13 cellular contexts compared by ENCODE assay signal in the genomic region with DNA sequence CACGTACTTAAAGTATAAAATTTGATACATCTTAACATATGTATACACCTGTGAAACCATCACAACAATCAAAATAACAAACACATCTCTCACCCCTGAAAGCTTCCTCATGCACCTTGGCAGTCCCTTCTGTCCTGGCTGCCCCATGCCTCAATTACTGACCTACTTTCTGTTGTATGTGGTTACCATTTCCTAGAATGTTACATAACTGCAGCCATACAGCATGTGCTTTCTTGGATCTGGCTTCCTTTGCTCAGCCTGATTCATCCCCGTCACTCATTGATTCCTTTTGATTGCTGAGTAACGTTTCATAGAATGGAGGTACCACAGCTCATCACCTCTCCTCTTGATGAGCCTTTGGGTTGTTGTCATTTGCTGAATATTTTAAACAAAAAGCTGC.
DNase-seq lines count a peak whose midpoint lies in the region; ATAC-seq and TF ChIP-seq lines count a peak whose summit lies in the region.
"Had no signal": no experiment of that assay in that cellular context is flagged by ENCODE, and none has a peak within 500 bp of the region (broad histone marks: within the 10 kb centered on the region; RNA-seq: fewer than 3 reads in every experiment).

No MANE protein-coding gene starts in this region.

- no peak overlapping the region for H2AFZ ChIP-seq in DND-41 (ENCODE audit: low read depth, low read length)

- peaks cover 13% of the 10 kb centered on the region for H3K9me3 ChIP-seq in DND-41 (ENCODE audit: insufficient read depth, low read length, severe bottlenecking)
- H3K9me3 ChIP-seq in T-helper 17 cell (ENCODE audit: control insufficient read depth, low read length, poor library complexity, severe bottlenecking): peaks cover 3% of the 10 kb centered on the region

- peaks cover 92% of the 10 kb centered on the region for H3K79me2 ChIP-seq in DND-41 (ENCODE audit: insufficient read depth, low read length)

- H3K4me1 ChIP-seq in DND-41 (ENCODE audit: insufficient read depth, low read length): peaks cover 54% of the 10 kb centered on the region

- H3K36me3 Mint-ChIP-seq in T-helper 17 cell (ENCODE audit: low read depth) (peaks cover 23% of the 10 kb centered on the region), immature natural killer cell (peaks cover 41 to 57% (median 53%) of the 10 kb centered on the region in 3 donors)

- no peak overlapping the region for H3K9ac ChIP-seq in DND-41 (ENCODE audit: low read depth, low read length)
- H3K9ac ChIP-seq: KMS-11 had no signal

- H3K9me3 Mint-ChIP-seq in immature natural killer cell: peaks cover 0 to 2% (median 0%) of the 10 kb centered on the region in 6 donors

- no peaks in the 10 kb centered on the region for H3K27me3 ChIP-seq in DND-41 (ENCODE audit: insufficient read depth, low read length, poor library complexity)

- no peak overlapping the region for H3K4me3 ChIP-seq in DND-41 (ENCODE audit: low read depth in 1 of 2, low read length in 2 of 2)

- DNase-seq in CD1c-positive myeloid dendritic cell (ENCODE audit: extremely low spot score) (peak; percentile 31), DND-41 (no peak), T-helper 17 cell (no peak), immature natural killer cell (no peak), mucosa of gallbladder (ENCODE audit: low spot score) (no peak), NCI-H187 (lab: John Stamatoyannopoulos, UW) (no peak)
- DNase-seq: effector CD4-positive, alpha-beta T cell; left cardiac atrium; NCI-H2029; NCI-H526 treated with DMSO at 0.1 percent for 48 hours had no signal

- H3K4me3 Mint-ChIP-seq in T-helper 17 cell (peak overlapping the region; percentile 80), immature natural killer cell (peak overlapping the region in 3 of 5 donors; percentile 70 to 83 (median 73))

- H4K20me1 ChIP-seq in DND-41 (ENCODE audit: insufficient read depth, low read length): peaks cover 6% of the 10 kb centered on the region; the same call in 1 of the 2 replicates

- H3K27me3 Mint-ChIP-seq in T-helper 17 cell: no peaks in the 10 kb centered on the region
- peaks cover 6 to 46% (median 26%) of the 10 kb centered on the region in 3 donors for H3K27me3 Mint-ChIP-seq in immature natural killer cell (ENCODE audit: low read depth in 3 of 3)

- H3K27ac Mint-ChIP-seq in T-helper 17 cell: no peak overlapping the region
- H3K27ac Mint-ChIP-seq in immature natural killer cell: no peak overlapping the region
- H3K27ac Mint-ChIP-seq: progenitor cell of endocrine pancreas had no signal

- H3K36me3 ChIP-seq in DND-41 (ENCODE audit: insufficient read depth, low read length): peaks cover 66% of the 10 kb centered on the region

- peaks cover 76% of the 10 kb centered on the region for H3K4me1 Mint-ChIP-seq in T-helper 17 cell
- peaks cover 0 to 73% of the 10 kb centered on the region in 2 donors for H3K4me1 Mint-ChIP-seq in immature natural killer cell

- ATAC-seq in DND-41 (ENCODE audit: insufficient read depth, low read depth) (no peak), T-helper 17 cell (peak; percentile 1), GM18870 (IDR thresholded peaks at IDR 0.05; ENCODE audit: unreplicated experiment) (no peak)
- ATAC-seq: left cardiac atrium had no signal

- TF ChIP-seq CTCF in DND-41 (IDR thresholded peaks at IDR 0.05; ENCODE audit: borderline replicate concordance, extremely low read depth, low read length, poor library complexity, severe bottlenecking): no peak

- H3K4me2 ChIP-seq in DND-41 (ENCODE audit: insufficient read depth, low read length): no peak overlapping the region
- H3K4me2 ChIP-seq: KMS-11 had no signal

- 0 out of 2 replicates have a peak overlapping the region, but pooled peaks have one; percentile 43 for H3K27ac ChIP-seq in DND-41 (ENCODE audit: low read length)
- H3K27ac ChIP-seq: KMS-11 had no signal
